7 cellular contexts compared by ENCODE assay signal in the genomic region with DNA sequence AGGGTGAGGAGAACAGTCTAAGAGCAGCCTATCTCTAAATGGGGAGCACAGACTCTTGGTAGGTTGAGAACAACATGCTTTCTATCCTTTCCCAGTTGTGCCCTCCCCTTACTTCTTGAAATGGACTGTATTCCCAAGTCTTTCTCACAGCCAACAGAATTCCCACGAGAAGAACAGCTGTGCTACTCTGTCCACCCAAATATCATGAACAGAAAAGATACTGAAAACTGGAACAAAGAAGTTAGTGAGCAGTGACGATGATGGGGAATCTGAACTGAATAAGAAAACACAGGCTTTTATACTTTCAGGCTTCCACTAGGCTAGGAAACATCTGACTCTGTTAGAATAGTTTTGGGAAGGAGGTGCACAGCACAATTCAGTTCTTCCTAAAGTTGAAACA. TPM values are rescaled to one million over a fixed set of nuclear protein-coding genes. Genes with fewer than 3 reads are reported as not detected.
DNase-seq lines count a peak whose midpoint lies in the region; ATAC-seq, FAIRE-seq and TF ChIP-seq lines count a peak whose summit lies in the region.
"Had no signal": no experiment of that assay in that cellular context is flagged by ENCODE, and none has a peak within 500 bp of the region (broad histone marks: within the 10 kb centered on the region; RNA-seq: fewer than 3 reads in every experiment).

No MANE protein-coding gene starts in this region.

- H3K9me3 ChIP-seq in endodermal cell (ENCODE audit: control insufficient read depth, low read length) (no peaks in the 10 kb centered on the region), spleen (no peaks in the 10 kb centered on the region), pancreas (no peaks in the 10 kb centered on the region)

- no peaks in the 10 kb centered on the region for H3K27me3 Mint-ChIP-seq in activated CD4-positive, alpha-beta T cell treated with anti-CD3 and anti-CD28 coated beads, Interleukin-2, amount 10 ng/mL, durations not matched to agents 24 days and 14 days
- H3K27me3 Mint-ChIP-seq in endodermal cell (ENCODE audit: insufficient read depth) = no peaks in the 10 kb centered on the region

- peak overlapping the region; percentile 99 for H3K4me3 ChIP-seq in endodermal cell (ENCODE audit: low read length)
- peak overlapping the region in 2 of 8 donors; percentile 67 to 98 for H3K4me3 ChIP-seq in spleen
- peak overlapping the region in 2 of 4 donors; percentile 11 to 87 for H3K4me3 ChIP-seq in pancreas

- intact Hi-C loops in activated CD4-positive, alpha-beta T cell treated with anti-CD3 and anti-CD28 coated beads, Interleukin-2, amount 10 ng/mL, durations not matched to agents 24 days and 14 days (cut with micrococcal nuclease) = no loop called here
- intact Hi-C loops in spleen (cut with DNase I; ENCODE audit: low total_unique reads) (loop anchor here (2.0 kb wide), 1 partner anchor 27 kb away; no protein-coding TSS in a partner anchor), pancreas (cut with DNase I) (loop anchor here in 2 of 3 donors (10.0 kb wide), 1 partner anchor 77 kb away; the partner anchor contains the start of gene ATP5F1B (in 2 of the 2))

- ATAC-seq in pancreas = no peak

- H3K27ac ChIP-seq in endodermal cell (ENCODE audit: low read depth, low read length) (no peak overlapping the region), spleen (peak overlapping the region in 6 of 8 donors; percentile 61 to 97 (median 78)), pancreas (no peak overlapping the region)

- peaks cover 78% of the 10 kb centered on the region for H3K36me3 Mint-ChIP-seq in activated CD4-positive, alpha-beta T cell treated with anti-CD3 and anti-CD28 coated beads, Interleukin-2, amount 10 ng/mL, durations not matched to agents 24 days and 14 days (ENCODE audit: low read depth)
- peaks cover 51% of the 10 kb centered on the region for H3K36me3 Mint-ChIP-seq in endodermal cell (ENCODE audit: low read depth)

- H3K4me3 Mint-ChIP-seq in activated CD4-positive, alpha-beta T cell treated with anti-CD3 and anti-CD28 coated beads, Interleukin-2, amount 10 ng/mL, durations not matched to agents 24 days and 14 days = peak overlapping the region; percentile 99
- H3K4me3 Mint-ChIP-seq in endodermal cell = peak overlapping the region; percentile 100

- H3K9me3 Mint-ChIP-seq in activated CD4-positive, alpha-beta T cell treated with anti-CD3 and anti-CD28 coated beads, Interleukin-2, amount 10 ng/mL, durations not matched to agents 24 days and 14 days = no peaks in the 10 kb centered on the region
- H3K9me3 Mint-ChIP-seq in endodermal cell = no peaks in the 10 kb centered on the region

- H3K4me1 Mint-ChIP-seq in activated CD4-positive, alpha-beta T cell treated with anti-CD3 and anti-CD28 coated beads, Interleukin-2, amount 10 ng/mL, durations not matched to agents 24 days and 14 days = peaks cover 66% of the 10 kb centered on the region
- peaks cover 52% of the 10 kb centered on the region for H3K4me1 Mint-ChIP-seq in endodermal cell

- no peak overlapping the region for H3K9ac ChIP-seq in endodermal cell (ENCODE audit: extremely low read depth, low read length, poor library complexity, severe bottlenecking)

- H3K27me3 ChIP-seq in endodermal cell (ENCODE audit: control insufficient read depth, insufficient read depth, low read length, poor library complexity, severe bottlenecking) (no peaks in the 10 kb centered on the region), spleen (replicated peaks in 1 of 7) (no peaks in the 10 kb centered on the region), pancreas (no peaks in the 10 kb centered on the region)

- H3K4me1 ChIP-seq in endodermal cell (ENCODE audit: control insufficient read depth, insufficient read depth, low read length) (peaks cover 3% of the 10 kb centered on the region), spleen (peaks cover 50 to 91% (median 75%) of the 10 kb centered on the region in 6 donors), pancreas (peaks cover 14 to 44% (median 31%) of the 10 kb centered on the region in 3 donors)

- no peak for TF ChIP-seq POLR2A in spleen (IDR thresholded peaks at IDR 0.05)

- DNase-seq in activated CD4-positive, alpha-beta T cell treated with anti-CD3 and anti-CD28 coated beads, Interleukin-2, amount 10 ng/mL, durations not matched to agents 24 days and 14 days = no peak
- no peak for DNase-seq in activated CD4-positive, alpha-beta T cell treated with anti-CD3 and anti-CD28 coated beads, Interleukin-2, amount 50 U/mL, for 1 hour
- DNase-seq in endodermal cell = no peak
- no peak for DNase-seq in spleen
- DNase-seq in islet precursor cell = no peak
- no peak for DNase-seq in pancreas
- DNase-seq: NCI-H69 had no signal

- WGBS in endodermal cell (ENCODE audit: insufficient coverage in 1 of 2, insufficient read length in 1 of 2), 2 experiments = 88 to 90% methylated on average over 1 to 2 of the region's 2 CpGs
- 37 to 53% (median 48%) methylated on average over 2 of the region's 2 CpGs for WGBS in spleen, 5 donors
- WGBS in pancreas, 2 donors = 18 to 22% methylated on average over 2 of the region's 2 CpGs

- TF ChIP-seq CTCF in endodermal cell (conservative IDR thresholded peaks at IDR 0.05) = no peak
- TF ChIP-seq CTCF in spleen (IDR thresholded peaks at IDR 0.05 in 8 of 11, conservative IDR thresholded peaks at IDR 0.05 in 3 of 11) = no peak
- TF ChIP-seq CTCF in pancreas (IDR thresholded peaks at IDR 0.05) = no peak

- no peak for FAIRE-seq in pancreas (lab: Jason Lieb, UNC)

- peak overlapping the region; percentile 64 for H3K27ac Mint-ChIP-seq in activated CD4-positive, alpha-beta T cell treated with anti-CD3 and anti-CD28 coated beads, Interleukin-2, amount 10 ng/mL, durations not matched to agents 24 days and 14 days
- peak overlapping the region; percentile 83 for H3K27ac Mint-ChIP-seq in endodermal cell

- peaks cover 54% of the 10 kb centered on the region for H3K36me3 ChIP-seq in endodermal cell (ENCODE audit: control insufficient read depth, insufficient read depth, low read length)
- H3K36me3 ChIP-seq in spleen = peaks cover 0 to 64% (median 21%) of the 10 kb centered on the region in 6 donors
- peaks cover 0 to 12% (median 5%) of the 10 kb centered on the region in 3 donors for H3K36me3 ChIP-seq in pancreas

RNA-seq across cellular contexts. Expression of gene NACA, which starts 3.4 kb away (rescaled TPM):
- 1,041 and 1,057 TPM in 2 replicates for total RNA-seq in activated CD4-positive, alpha-beta T cell treated with anti-CD3 and anti-CD28 coated beads, Interleukin-2, amount 10 ng/mL, durations not matched to agents 24 days and 14 days
- total RNA-seq in endodermal cell (100 to 1,000 TPM; 817 to 958 TPM), spleen (100 to 1,000 TPM; 535 to 885 (median 701) TPM), pancreas (100 to 1,000 TPM; 305 to 633 (median 468) TPM)
- polyA plus RNA-seq in endodermal cell (2013, experiment 1 of 2) = 1,626 TPM
- polyA plus RNA-seq in endodermal cell (2013, experiment 2 of 2) = 1,491 TPM
- polyA plus RNA-seq in spleen (1,000 to 10,000 TPM; 1,928 to 3,231 (median 2,748) TPM), pancreas (100 to 1,000 TPM; 846 to 892 TPM)

RNA-seq across cellular contexts. Expression of gene PRIM1, which starts 30.4 kb away (rescaled TPM):
- total RNA-seq in activated CD4-positive, alpha-beta T cell treated with anti-CD3 and anti-CD28 coated beads, Interleukin-2, amount 10 ng/mL, durations not matched to agents 24 days and 14 days = 69.2 and 74.0 TPM in 2 replicates
- 10 to 100 TPM; 34.8 to 44.2 TPM for total RNA-seq in endodermal cell
- 50.0 TPM for polyA plus RNA-seq in endodermal cell (2013, experiment 1 of 2)
- polyA plus RNA-seq in endodermal cell (2013, experiment 2 of 2) = 46.0 TPM
- total RNA-seq in spleen = 10 to 100 TPM; 10.1 to 23.0 (median 11.4) TPM
- polyA plus RNA-seq in spleen = 10 to 100 TPM in 1 of 3 donors, 1 to 10 TPM in 2; 5.2 to 10.0 (median 8.1) TPM
- total RNA-seq in pancreas = 1 to 10 TPM; 2.8 to 6.5 (median 4.2) TPM
- 1 to 10 TPM; 2.4 to 4.4 TPM for polyA plus RNA-seq in pancreas

RNA-seq across cellular contexts. Expression of gene PTGES3, which starts 33.6 kb away (rescaled TPM):
- 351 and 357 TPM in 2 replicates for total RNA-seq in activated CD4-positive, alpha-beta T cell treated with anti-CD3 and anti-CD28 coated beads, Interleukin-2, amount 10 ng/mL, durations not matched to agents 24 days and 14 days
- total RNA-seq in endodermal cell (100 to 1,000 TPM; 275 to 320 TPM), spleen (100 to 1,000 TPM in 5 of 7 donors, 10 to 100 TPM in 2; 84.1 to 163 (median 133) TPM), pancreas (10 to 100 TPM; 48.8 to 98.1 (median 69.3) TPM)
- polyA plus RNA-seq in endodermal cell (2013, experiment 1 of 2) = 328 TPM
- 314 TPM for polyA plus RNA-seq in endodermal cell (2013, experiment 2 of 2)
- polyA plus RNA-seq in spleen (100 to 1,000 TPM in 2 of 3 donors, 10 to 100 TPM in 1; 80.6 to 154 (median 114) TPM), pancreas (10 to 100 TPM; 33.4 to 86.4 TPM)

RNA-seq across cellular contexts. Expression of gene HSD17B6, which starts 41.4 kb away (rescaled TPM):
- 1.3 and 2.4 TPM in 2 replicates for total RNA-seq in activated CD4-positive, alpha-beta T cell treated with anti-CD3 and anti-CD28 coated beads, Interleukin-2, amount 10 ng/mL, durations not matched to agents 24 days and 14 days
- total RNA-seq in endodermal cell (under 1 TPM; 0.57 to 0.89 TPM), spleen (10 to 100 TPM; 13.7 to 93.4 (median 61.5) TPM), pancreas (under 1 TPM in 3 of 6 donors, not detected in 3; 0.12 to 0.66 (median 0.31) TPM)
- polyA plus RNA-seq in endodermal cell (2013, experiment 1 of 2) = 3.2 TPM
- 1.4 TPM for polyA plus RNA-seq in endodermal cell (2013, experiment 2 of 2)
- polyA plus RNA-seq in spleen (10 to 100 TPM in 2 of 3 donors, 1 to 10 TPM in 1; 6.4 to 40.0 (median 13.3) TPM), pancreas (1 to 10 TPM in 1 of 2 donors, under 1 TPM in 1; 0.15 to 1.3 TPM)

Comparison
In these comparisons a context has a peak if more than half of its experiments do, and no peak if none do; other contexts are left out.
1. H3K27ac ChIP-seq: peak in spleen (6 of 8); none in endodermal cell (single experiment) and pancreas (0 of 4).